ENCODE assay signal across 25 cellular contexts in the genomic region with DNA sequence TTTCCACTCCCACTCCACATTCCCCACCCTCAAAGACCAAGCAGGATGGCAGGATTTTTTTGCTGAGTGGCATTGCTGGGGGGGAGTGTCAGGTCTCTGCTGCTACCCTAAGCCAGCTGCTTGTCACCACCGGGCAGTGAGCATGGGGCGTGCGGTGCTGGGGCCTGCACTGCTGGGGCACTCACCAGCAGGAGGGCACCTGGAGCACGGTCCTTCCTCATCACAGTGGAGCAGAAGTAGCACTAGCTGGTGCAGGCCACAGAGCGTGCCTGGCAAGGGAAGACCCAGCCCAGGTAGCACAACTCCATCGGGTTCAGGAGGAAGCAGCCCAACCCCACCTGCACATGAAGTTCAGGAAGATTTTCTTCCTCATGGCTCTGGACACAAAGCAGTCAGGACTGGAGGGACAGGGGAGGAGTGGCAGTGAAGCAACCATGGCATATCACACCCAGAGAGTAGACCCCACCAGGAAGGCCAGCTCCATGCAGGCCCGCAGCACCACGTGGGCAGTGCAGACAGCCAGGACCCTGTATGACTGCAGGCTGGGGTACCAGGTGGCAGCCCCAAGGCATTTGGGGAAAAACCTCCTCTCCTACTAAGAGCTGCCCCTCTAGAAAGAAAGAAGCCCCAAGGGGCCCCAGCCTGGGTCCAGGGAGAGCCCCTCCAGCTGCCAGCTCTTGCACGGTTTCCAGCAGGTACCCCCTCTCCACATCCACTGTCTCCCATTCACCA. TPM values are rescaled to one million over a fixed set of nuclear protein-coding genes. Genes with fewer than 3 reads are reported as not detected.
DNase-seq lines count a peak whose midpoint lies in the region; ATAC-seq, FAIRE-seq and TF ChIP-seq lines count a peak whose summit lies in the region.
"Had no signal": no experiment of that assay in that cellular context is flagged by ENCODE, and none has a peak within 500 bp of the region (broad histone marks: within the 10 kb centered on the region; RNA-seq: fewer than 3 reads in every experiment).

No MANE protein-coding gene starts in this region.

- H3K36me3 ChIP-seq in GM23338 (ENCODE audit: insufficient read depth), result no peaks in the 10 kb centered on the region
- H3K36me3 ChIP-seq: stomach had no signal

- H4K20me1 ChIP-seq in GM23338 (replicated peaks; ENCODE audit: insufficient read depth), result no peaks in the 10 kb centered on the region

- CTCF ChIA-PET in A549 (lab: Yijun Ruan, JAX), result interaction anchor here (0.8 to 17.2 kb wide), 7 partner anchors 8 to 231 kb away, joined by 3 to 159 read pairs (median 5); a partner anchor contains a TSS

- no peaks in the 10 kb centered on the region for H3K27me3 ChIP-seq in GM23338 (ENCODE audit: insufficient read depth)

- no peaks in the 10 kb centered on the region for H3K4me1 ChIP-seq in A549
- H3K4me1 ChIP-seq in GM23338 (ENCODE audit: insufficient read depth), result no peaks in the 10 kb centered on the region; the same call in 1 of the 2 replicates
- H3K4me1 ChIP-seq: psoas muscle, stomach had no signal

- no peaks in the 10 kb centered on the region for H3K9me2 ChIP-seq in GM23338 (ENCODE audit: insufficient read depth)

- POLR2A ChIA-PET in A549 (lab: Yijun Ruan, JAX), result interaction anchor here (0.6 kb wide), 1 partner anchor 15 kb away, joined by 3 read pairs; no protein-coding TSS in a partner anchor

- H3K4me2 ChIP-seq in A549 (no peak overlapping the region), GM23338 (no peak overlapping the region)

- H3K36me3 Mint-ChIP-seq in GM23338 (ENCODE audit: low read depth), result no peaks in the 10 kb centered on the region
- H3K36me3 Mint-ChIP-seq: activated naive CD8-positive, alpha-beta T cell had no signal

- TF ChIP-seq POLR2A in A549 (IDR thresholded peaks at IDR 0.05; ENCODE audit: low read length), result no peak

- no peaks in the 10 kb centered on the region for H3K9me3 ChIP-seq in A549
- H3K9me3 ChIP-seq: psoas muscle, stomach had no signal

- no peak for TF ChIP-seq RAD21 in A549 (conservative IDR thresholded peaks at IDR 0.05 in 1 of 2, IDR thresholded peaks at IDR 0.05 in 1 of 2)

- no peaks in the 10 kb centered on the region for H3F3A ChIP-seq in GM23338 (replicated peaks; ENCODE audit: low read depth)

- no peak for TF ChIP-seq EP300 in A549 (IDR thresholded peaks at IDR 0.05)

- no peak overlapping the region for H3K27ac Mint-ChIP-seq in GM23338
- H3K27ac Mint-ChIP-seq: activated naive CD8-positive, alpha-beta T cell; CD4-positive, alpha-beta T cell had no signal

- H3K27ac ChIP-seq in A549, result no peak overlapping the region
- no peak overlapping the region for H3K27ac ChIP-seq in GM23338 (ENCODE audit: low read depth)
- H3K27ac ChIP-seq in angular gyrus (ENCODE audit: low read depth, low read length), result peak overlapping the region; percentile 67
- H3K27ac ChIP-seq: psoas muscle, RWPE1, stomach had no signal

- FAIRE-seq in A549 (lab: Jason Lieb, UNC), result no peak
- FAIRE-seq: TTC549 had no signal

- peak overlapping the region; percentile 43; the same call in 1 of the 2 replicates for H2AFZ ChIP-seq in GM23338

- H3K79me2 ChIP-seq in GM23338 (replicated peaks; ENCODE audit: insufficient read depth), result no peaks in the 10 kb centered on the region

- ATAC-seq in A549 (peak; percentile 73 to 75; a peak in 5 of 6 replicates), GM23338 (peak; percentile 60), HG02610 (IDR thresholded peaks at IDR 0.05; ENCODE audit: unreplicated experiment) (no peak), omental fat pad (ENCODE audit: low FRiP score) (no peak), GM21529 (IDR thresholded peaks at IDR 0.05; ENCODE audit: unreplicated experiment) (no peak), GM21360 (IDR thresholded peaks at IDR 0.05; ENCODE audit: unreplicated experiment) (no peak)
- ATAC-seq: psoas muscle had no signal

- H3K4me3 Mint-ChIP-seq in GM23338, result no peak overlapping the region
- H3K4me3 Mint-ChIP-seq: activated naive CD8-positive, alpha-beta T cell; CD4-positive, alpha-beta T cell; neural crest cell had no signal

- H3K9me3 Mint-ChIP-seq in GM23338, result no peaks in the 10 kb centered on the region
- H3K9me3 Mint-ChIP-seq: CD4-positive, alpha-beta T cell had no signal

- TF ChIP-seq CTCF in A549 (IDR thresholded peaks at IDR 0.05) (no peak), GM23338 (conservative IDR thresholded peaks at IDR 0.05; ENCODE audit: low read depth in 2 of 2) (no peak), omental fat pad (IDR thresholded peaks at IDR 0.05) (no peak)

- DNase-seq in A549 (ENCODE audit: low read depth in 1 of 2, low spot score in 1 of 2) (no peak), GM23338 (ENCODE audit: low spot score) (no peak), mesenteric fat pad (ENCODE audit: low spot score) (peak; percentile 37), omental fat pad (ENCODE audit: low spot score) (no peak)
- DNase-seq: activated CD4-positive, alpha-beta T cell treated with anti-CD3 and anti-CD28 coated beads for 1 hour; CD4-positive, alpha-beta T cell; DMS153; GF-D8; NCI-H187; NCI-H345; NCI-H82; psoas muscle; stomach; SW 1271 had no signal

- no peak overlapping the region for H3K4me3 ChIP-seq in A549
- H3K4me3 ChIP-seq in GM23338, result no peak overlapping the region
- H3K4me3 ChIP-seq: psoas muscle, skin epidermis, stomach had no signal

- peaks cover 6% of the 10 kb centered on the region; the same call in 2 of the 3 replicates for H3K4me1 Mint-ChIP-seq in GM23338

- H3K27me3 Mint-ChIP-seq in GM23338 (ENCODE audit: insufficient read depth, low read depth, poor library complexity), result peaks cover 3% of the 10 kb centered on the region

- 76% methylated on average over 6 of the region's 9 CpGs for WGBS in A549 (ENCODE audit: missing lambda C conversion rate)

TF ChIP-seq in A549, 52 proteins besides CTCF, POLR2A, EP300 and RAD21 (continues in another document):
- TF ChIP-seq KDM1A (IDR thresholded peaks at IDR 0.05; ENCODE audit: low read depth), result no peak
- TF ChIP-seq, protein P1, sequence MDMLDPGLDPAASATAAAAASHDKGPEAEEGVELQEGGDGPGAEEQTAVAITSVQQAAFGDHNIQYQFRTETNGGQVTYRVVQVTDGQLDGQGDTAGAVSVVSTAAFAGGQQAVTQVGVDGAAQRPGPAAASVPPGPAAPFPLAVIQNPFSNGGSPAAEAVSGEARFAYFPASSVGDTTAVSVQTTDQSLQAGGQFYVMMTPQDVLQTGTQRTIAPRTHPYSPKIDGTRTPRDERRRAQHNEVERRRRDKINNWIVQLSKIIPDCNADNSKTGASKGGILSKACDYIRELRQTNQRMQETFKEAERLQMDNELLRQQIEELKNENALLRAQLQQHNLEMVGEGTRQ (IDR thresholded peaks at IDR 0.05), result no peak
- no peak for TF ChIP-seq JUNB (IDR thresholded peaks at IDR 0.05)
- TF ChIP-seq, protein P2, sequence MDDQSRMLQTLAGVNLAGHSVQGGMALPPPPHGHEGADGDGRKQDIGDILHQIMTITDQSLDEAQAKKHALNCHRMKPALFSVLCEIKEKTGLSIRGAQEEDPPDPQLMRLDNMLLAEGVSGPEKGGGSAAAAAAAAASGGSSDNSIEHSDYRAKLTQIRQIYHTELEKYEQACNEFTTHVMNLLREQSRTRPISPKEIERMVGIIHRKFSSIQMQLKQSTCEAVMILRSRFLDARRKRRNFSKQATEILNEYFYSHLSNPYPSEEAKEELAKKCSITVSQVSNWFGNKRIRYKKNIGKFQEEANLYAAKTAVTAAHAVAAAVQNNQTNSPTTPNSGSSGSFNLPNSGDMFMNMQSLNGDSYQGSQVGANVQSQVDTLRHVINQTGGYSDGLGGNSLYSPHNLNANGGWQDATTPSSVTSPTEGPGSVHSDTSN (IDR thresholded peaks at IDR 0.05), result no peak
- TF ChIP-seq NFE2L2 (conservative IDR thresholded peaks at IDR 0.05; ENCODE audit: low read length), result no peak

RNA-seq across cellular contexts. Expression of a gene that starts 16.8 kb away (rescaled TPM):
- polyA plus RNA-seq in A549 (2011; rRNA removed), result 12.3 and 26.3 TPM in 2 replicates
- polyA plus RNA-seq in A549 (2012; cell fraction: cytosol; rRNA removed), result 8.3 and 9.9 TPM in 2 replicates
- polyA plus RNA-seq in A549 (2012; cell fraction: nucleus; rRNA removed), result 37.5 and 46.4 TPM in 2 replicates
- polyA plus RNA-seq in A549 (2017; fragmentation: RNase III; extraction: RNeasy Plus Mini Kit Qiagen cat#74134 plus additional on column Dnase treatment), result 22.4 to 29.7 TPM (median 28.4 TPM) in 3 replicates
- 47.9 and 52.2 TPM in 2 replicates for polyA minus RNA-seq in A549 (2011; rRNA and poly(A)+ RNA removed)
- total RNA-seq in GM23338 (2014; rRNA removed; shearing (Covaris generic)), result 23.9 and 37.5 TPM in 2 replicates
- polyA plus RNA-seq in GM23338 (2016; fragmentation: Nextera tagmentation; extraction: Ambion mirVana), result 16.7 and 18.3 TPM in 2 replicates
- 48.6 TPM for total RNA-seq in mesenteric fat pad
- total RNA-seq in omental fat pad, result 10 to 100 TPM; 33.1 to 99.0 (median 50.6) TPM

RNA-seq across cellular contexts. Expression of a gene that starts 49.7 kb away (rescaled TPM):
- polyA plus RNA-seq in A549 (2011; rRNA removed), result 0.10 TPM in 1 of 2 replicates, not detected in the other
- polyA plus RNA-seq in A549 (2012; cell fraction: cytosol; rRNA removed), result not detected in 2 replicates
- polyA plus RNA-seq in A549 (2012; cell fraction: nucleus; rRNA removed), result not detected in 2 replicates
- polyA plus RNA-seq in A549 (2017; fragmentation: RNase III; extraction: RNeasy Plus Mini Kit Qiagen cat#74134 plus additional on column Dnase treatment), result 0.12 TPM in 1 of 3 replicates, not detected in the others
- polyA minus RNA-seq in A549 (2011; rRNA and poly(A)+ RNA removed), result not detected in 2 replicates
- not detected in 2 replicates for total RNA-seq in GM23338 (2014; rRNA removed; shearing (Covaris generic))
- not detected in 2 replicates for polyA plus RNA-seq in GM23338 (2016; fragmentation: Nextera tagmentation; extraction: Ambion mirVana)
- total RNA-seq in mesenteric fat pad, result not detected
- total RNA-seq in omental fat pad, result not detected
- total RNA-seq: CD4-positive, alpha-beta T cell; mononuclear cell; psoas muscle; stomach; ureter had no signal
- polyA plus RNA-seq: psoas muscle, stomach had no signal

Comparison
In these comparisons a context has a peak if more than half of its experiments do, and no peak if none do; other contexts are left out.
1. ATAC-seq: peak in A549 (2 of 2) and GM23338 (single experiment); none in HG02610 (single experiment), omental fat pad (single experiment), GM21529 (single experiment) and GM21360 (single experiment).